ENCODE assay signal across 1 cellular context in the genomic region with DNA sequence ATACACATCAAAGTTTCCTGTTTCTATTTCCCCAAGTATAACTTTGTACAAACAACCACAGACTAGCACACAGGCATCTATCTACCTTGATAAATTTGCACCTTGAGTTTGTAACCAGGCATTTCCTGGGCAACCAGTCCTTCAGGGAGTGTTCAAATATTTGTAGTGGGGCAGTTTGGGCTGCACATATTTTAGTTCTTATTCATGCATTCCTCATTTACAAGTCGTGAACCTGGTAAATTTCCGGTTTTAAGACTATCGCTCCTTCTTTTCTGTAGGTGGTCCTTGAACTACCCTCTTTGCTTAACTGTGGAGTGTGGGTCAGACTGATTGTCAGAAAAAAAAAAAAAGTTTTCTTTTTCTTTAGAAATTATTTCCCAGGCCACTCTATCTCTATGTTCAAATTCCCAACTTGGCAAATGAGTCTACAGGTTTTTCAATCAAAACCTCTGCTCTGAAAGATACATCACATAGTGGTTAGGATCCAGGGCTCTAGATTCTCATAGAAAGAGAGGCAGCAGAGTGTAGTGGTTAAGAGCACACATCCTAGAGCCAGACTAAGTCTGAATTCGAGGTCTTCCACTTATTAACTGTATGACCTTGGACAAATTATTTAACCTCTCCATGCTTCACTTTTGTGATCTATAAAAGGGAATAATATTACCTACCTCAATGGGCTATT.
TF ChIP-seq lines count a peak whose summit lies in the region.

No MANE protein-coding gene starts in this region.

TF ChIP-seq in HepG2, 621 proteins besides CTCF, POLR2A, EP300 and RAD21 (continued from another document and continues in another):
- TF ChIP-seq, protein P1, sequence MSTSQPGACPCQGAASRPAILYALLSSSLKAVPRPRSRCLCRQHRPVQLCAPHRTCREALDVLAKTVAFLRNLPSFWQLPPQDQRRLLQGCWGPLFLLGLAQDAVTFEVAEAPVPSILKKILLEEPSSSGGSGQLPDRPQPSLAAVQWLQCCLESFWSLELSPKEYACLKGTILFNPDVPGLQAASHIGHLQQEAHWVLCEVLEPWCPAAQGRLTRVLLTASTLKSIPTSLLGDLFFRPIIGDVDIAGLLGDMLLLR (CRISPR knock-in tag; IDR thresholded peaks at IDR 0.05), result no peak
- TF ChIP-seq ZEB1 (IDR thresholded peaks at IDR 0.05; ENCODE audit: insufficient replicate concordance, low read depth), result peak; percentile 54
- TF ChIP-seq ZNF382 (CRISPR knock-in tag; IDR thresholded peaks at IDR 0.05; ENCODE audit: borderline replicate concordance), result no peak
- TF ChIP-seq MTF2 (CRISPR knock-in tag; IDR thresholded peaks at IDR 0.05; ENCODE audit: borderline replicate concordance), result no peak
- no peak for TF ChIP-seq SP1 (IDR thresholded peaks at IDR 0.05)
- TF ChIP-seq SP1 (CRISPR knock-in tag; IDR thresholded peaks at IDR 0.05), result no peak
- no peak for TF ChIP-seq AKAP8 (CRISPR knock-in tag; IDR thresholded peaks at IDR 0.05)
- TF ChIP-seq ZC3H13 (CRISPR knock-in tag; IDR thresholded peaks at IDR 0.05), result no peak
- TF ChIP-seq ZNF230 (CRISPR knock-in tag; IDR thresholded peaks at IDR 0.05), result no peak
- no peak for TF ChIP-seq DNMT3B (CRISPR knock-in tag; conservative IDR thresholded peaks at IDR 0.05)
- TF ChIP-seq ZNF776 (CRISPR knock-in tag; IDR thresholded peaks at IDR 0.05), result no peak
- TF ChIP-seq, protein P2, sequence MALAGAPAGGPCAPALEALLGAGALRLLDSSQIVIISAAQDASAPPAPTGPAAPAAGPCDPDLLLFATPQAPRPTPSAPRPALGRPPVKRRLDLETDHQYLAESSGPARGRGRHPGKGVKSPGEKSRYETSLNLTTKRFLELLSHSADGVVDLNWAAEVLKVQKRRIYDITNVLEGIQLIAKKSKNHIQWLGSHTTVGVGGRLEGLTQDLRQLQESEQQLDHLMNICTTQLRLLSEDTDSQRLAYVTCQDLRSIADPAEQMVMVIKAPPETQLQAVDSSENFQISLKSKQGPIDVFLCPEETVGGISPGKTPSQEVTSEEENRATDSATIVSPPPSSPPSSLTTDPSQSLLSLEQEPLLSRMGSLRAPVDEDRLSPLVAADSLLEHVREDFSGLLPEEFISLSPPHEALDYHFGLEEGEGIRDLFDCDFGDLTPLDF (CRISPR knock-in tag; IDR thresholded peaks at IDR 0.05), result 0 out of 2 replicates have a peak, but pooled peaks have one; percentile 25
- TF ChIP-seq YY1 (IDR thresholded peaks at IDR 0.05; ENCODE audit: insufficient read depth, insufficient replicate concordance, low read depth, low read length), result no peak
- TF ChIP-seq ATRX (CRISPR knock-in tag; IDR thresholded peaks at IDR 0.05; ENCODE audit: borderline replicate concordance), result no peak
- TF ChIP-seq, protein P3, sequence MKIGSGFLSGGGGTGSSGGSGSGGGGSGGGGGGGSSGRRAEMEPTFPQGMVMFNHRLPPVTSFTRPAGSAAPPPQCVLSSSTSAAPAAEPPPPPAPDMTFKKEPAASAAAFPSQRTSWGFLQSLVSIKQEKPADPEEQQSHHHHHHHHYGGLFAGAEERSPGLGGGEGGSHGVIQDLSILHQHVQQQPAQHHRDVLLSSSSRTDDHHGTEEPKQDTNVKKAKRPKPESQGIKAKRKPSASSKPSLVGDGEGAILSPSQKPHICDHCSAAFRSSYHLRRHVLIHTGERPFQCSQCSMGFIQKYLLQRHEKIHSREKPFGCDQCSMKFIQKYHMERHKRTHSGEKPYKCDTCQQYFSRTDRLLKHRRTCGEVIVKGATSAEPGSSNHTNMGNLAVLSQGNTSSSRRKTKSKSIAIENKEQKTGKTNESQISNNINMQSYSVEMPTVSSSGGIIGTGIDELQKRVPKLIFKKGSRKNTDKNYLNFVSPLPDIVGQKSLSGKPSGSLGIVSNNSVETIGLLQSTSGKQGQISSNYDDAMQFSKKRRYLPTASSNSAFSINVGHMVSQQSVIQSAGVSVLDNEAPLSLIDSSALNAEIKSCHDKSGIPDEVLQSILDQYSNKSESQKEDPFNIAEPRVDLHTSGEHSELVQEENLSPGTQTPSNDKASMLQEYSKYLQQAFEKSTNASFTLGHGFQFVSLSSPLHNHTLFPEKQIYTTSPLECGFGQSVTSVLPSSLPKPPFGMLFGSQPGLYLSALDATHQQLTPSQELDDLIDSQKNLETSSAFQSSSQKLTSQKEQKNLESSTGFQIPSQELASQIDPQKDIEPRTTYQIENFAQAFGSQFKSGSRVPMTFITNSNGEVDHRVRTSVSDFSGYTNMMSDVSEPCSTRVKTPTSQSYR (CRISPR knock-in tag; IDR thresholded peaks at IDR 0.05; ENCODE audit: borderline replicate concordance), result no peak
- TF ChIP-seq, protein P4, sequence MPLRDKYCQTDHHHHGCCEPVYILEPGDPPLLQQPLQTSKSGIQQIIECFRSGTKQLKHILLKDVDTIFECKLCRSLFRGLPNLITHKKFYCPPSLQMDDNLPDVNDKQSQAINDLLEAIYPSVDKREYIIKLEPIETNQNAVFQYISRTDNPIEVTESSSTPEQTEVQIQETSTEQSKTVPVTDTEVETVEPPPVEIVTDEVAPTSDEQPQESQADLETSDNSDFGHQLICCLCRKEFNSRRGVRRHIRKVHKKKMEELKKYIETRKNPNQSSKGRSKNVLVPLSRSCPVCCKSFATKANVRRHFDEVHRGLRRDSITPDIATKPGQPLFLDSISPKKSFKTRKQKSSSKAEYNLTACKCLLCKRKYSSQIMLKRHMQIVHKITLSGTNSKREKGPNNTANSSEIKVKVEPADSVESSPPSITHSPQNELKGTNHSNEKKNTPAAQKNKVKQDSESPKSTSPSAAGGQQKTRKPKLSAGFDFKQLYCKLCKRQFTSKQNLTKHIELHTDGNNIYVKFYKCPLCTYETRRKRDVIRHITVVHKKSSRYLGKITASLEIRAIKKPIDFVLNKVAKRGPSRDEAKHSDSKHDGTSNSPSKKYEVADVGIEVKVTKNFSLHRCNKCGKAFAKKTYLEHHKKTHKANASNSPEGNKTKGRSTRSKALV (CRISPR knock-in tag; IDR thresholded peaks at IDR 0.05), result 0 out of 2 replicates have a peak, but pooled peaks have one; percentile 9
- no peak for TF ChIP-seq ZFP82 (CRISPR knock-in tag; IDR thresholded peaks at IDR 0.05; ENCODE audit: borderline replicate concordance)
- no peak for TF ChIP-seq ZNF775 (CRISPR knock-in tag; IDR thresholded peaks at IDR 0.05; ENCODE audit: borderline replicate concordance)
- TF ChIP-seq, protein P5, sequence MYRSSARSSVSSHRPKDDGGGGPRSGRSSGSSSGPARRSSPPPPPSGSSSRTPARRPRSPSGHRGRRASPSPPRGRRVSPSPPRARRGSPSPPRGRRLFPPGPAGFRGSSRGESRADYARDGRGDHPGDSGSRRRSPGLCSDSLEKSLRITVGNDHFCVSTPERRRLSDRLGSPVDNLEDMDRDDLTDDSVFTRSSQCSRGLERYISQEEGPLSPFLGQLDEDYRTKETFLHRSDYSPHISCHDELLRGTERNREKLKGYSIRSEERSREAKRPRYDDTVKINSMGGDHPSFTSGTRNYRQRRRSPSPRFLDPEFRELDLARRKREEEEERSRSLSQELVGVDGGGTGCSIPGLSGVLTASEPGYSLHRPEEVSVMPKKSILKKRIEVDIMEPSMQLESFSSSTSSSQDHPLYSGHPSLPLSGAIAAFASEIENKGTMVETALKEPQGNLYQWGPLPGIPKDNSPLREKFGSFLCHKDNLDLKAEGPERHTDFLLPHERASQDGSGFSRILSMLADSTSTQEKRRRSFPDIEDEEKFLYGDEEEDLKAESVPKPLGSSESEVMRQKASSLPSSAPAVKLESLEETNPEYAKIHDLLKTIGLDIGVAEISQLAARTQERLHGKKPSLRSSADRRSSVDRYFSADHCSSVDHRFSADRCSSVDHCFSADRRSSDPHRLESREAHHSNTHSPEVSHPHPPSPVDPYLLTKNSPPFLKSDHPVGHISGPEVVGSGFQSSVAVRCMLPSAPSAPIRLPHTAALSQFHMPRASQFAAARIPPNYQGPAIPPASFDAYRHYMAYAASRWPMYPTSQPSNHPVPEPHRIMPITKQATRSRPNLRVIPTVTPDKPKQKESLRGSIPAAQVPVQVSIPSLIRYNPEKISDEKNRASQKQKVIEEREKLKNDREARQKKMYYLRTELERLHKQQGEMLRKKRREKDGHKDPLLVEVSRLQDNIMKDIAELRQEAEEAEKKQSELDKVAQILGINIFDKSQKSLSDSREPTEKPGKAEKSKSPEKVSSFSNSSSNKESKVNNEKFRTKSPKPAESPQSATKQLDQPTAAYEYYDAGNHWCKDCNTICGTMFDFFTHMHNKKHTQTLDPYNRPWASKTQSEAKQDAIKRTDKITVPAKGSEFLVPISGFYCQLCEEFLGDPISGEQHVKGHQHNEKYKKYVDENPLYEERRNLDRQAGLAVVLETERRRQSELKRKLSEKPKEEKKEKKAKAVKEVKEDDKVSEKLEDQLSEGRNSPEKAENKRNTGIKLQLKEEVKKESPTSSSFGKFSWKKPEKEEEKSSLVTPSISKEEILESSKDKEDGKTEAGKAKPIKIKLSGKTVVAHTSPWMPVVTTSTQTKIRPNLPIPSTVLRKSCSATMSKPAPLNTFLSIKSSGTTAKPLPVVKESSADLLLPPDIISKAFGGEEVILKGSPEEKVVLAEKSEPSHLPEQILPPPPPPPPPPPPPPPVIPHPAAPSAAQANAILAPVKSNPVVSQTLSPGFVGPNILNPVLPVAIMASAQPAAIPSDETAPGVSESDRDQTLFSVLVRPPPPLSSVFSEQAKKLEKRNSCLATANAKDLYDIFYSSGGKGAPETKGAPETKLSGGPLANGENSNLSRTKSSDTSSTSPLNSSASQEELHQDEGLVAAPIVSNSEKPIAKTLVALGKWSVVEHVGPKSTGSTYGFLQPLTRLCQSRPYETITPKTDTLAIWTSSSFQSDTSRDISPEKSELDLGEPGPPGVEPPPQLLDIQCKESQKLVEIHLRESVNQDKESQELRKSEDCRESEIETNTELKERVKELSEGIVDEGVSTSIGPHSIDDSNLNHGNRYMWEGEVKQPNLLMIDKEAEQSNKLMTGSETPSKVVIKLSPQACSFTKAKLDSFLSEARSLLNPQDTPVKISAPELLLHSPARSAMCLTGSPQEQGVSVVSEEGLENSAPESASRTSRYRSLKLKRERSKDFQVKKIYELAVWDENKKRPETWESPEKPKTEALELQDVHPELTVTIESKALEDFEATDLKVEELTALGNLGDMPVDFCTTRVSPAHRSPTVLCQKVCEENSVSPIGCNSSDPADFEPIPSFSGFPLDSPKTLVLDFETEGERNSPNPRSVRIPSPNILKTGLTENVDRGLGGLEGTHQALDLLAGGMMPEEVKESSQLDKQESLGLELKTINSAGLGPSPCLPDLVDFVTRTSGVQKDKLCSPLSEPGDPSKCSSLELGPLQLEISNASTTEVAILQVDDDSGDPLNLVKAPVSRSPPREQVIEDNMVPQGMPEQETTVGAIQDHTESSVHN (CRISPR knock-in tag; IDR thresholded peaks at IDR 0.05), result no peak
- TF ChIP-seq NFE2L2 (IDR thresholded peaks at IDR 0.05; ENCODE audit: low read length), result no peak
- TF ChIP-seq, protein P6, sequence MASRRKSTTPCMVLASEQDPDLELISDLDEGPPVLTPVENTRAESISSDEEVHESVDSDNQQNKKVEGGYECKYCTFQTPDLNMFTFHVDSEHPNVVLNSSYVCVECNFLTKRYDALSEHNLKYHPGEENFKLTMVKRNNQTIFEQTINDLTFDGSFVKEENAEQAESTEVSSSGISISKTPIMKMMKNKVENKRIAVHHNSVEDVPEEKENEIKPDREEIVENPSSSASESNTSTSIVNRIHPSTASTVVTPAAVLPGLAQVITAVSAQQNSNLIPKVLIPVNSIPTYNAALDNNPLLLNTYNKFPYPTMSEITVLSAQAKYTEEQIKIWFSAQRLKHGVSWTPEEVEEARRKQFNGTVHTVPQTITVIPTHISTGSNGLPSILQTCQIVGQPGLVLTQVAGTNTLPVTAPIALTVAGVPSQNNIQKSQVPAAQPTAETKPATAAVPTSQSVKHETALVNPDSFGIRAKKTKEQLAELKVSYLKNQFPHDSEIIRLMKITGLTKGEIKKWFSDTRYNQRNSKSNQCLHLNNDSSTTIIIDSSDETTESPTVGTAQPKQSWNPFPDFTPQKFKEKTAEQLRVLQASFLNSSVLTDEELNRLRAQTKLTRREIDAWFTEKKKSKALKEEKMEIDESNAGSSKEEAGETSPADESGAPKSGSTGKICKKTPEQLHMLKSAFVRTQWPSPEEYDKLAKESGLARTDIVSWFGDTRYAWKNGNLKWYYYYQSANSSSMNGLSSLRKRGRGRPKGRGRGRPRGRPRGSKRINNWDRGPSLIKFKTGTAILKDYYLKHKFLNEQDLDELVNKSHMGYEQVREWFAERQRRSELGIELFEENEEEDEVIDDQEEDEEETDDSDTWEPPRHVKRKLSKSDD (CRISPR knock-in tag; IDR thresholded peaks at IDR 0.05; ENCODE audit: low read depth), result no peak
- 0 out of 2 replicates have a peak, but pooled peaks have one; percentile 20 for TF ChIP-seq ZKSCAN8 (CRISPR knock-in tag; IDR thresholded peaks at IDR 0.05; ENCODE audit: borderline replicate concordance)
- TF ChIP-seq ZFP90 (CRISPR knock-in tag; IDR thresholded peaks at IDR 0.05; ENCODE audit: borderline replicate concordance), result no peak
